20 cellular contexts compared by ENCODE assay signal in genomic region chr11:33706961-33707360, GRCh38. TPM values are rescaled to one million over a fixed set of nuclear protein-coding genes. Genes with fewer than 3 reads are reported as not detected.
DNase-seq lines count a peak whose midpoint lies in the region; ATAC-seq and TF ChIP-seq lines count a peak whose summit lies in the region.
"Had no signal": no experiment of that assay in that cellular context is flagged by ENCODE, and none has a peak within 500 bp of the region (broad histone marks: within the 10 kb centered on the region; RNA-seq: fewer than 3 reads in every experiment).

No MANE protein-coding gene starts in this region.

- TF ChIP-seq CTCF in lower lobe of right lung (IDR thresholded peaks at IDR 0.05) (no peak), BE2C (IDR thresholded peaks at IDR 0.05; ENCODE audit: low read depth, low read length) (no peak), RWPE1 (conservative IDR thresholded peaks at IDR 0.05; ENCODE audit: low read depth) (no peak)

- no peak for TF ChIP-seq POLR2A in erythroblast (IDR thresholded peaks at IDR 0.05; ENCODE audit: low read length)

- no peak for ATAC-seq in lower lobe of right lung

- CTCF ChIA-PET in RWPE1 (lab: Yijun Ruan, JAX): interaction anchor here (0.6 to 0.7 kb wide), 2 partner anchors 65 to 337 kb away, joined by 3 to 4 read pairs; no protein-coding TSS in a partner anchor

- H3K9me3 ChIP-seq in lower lobe of right lung: no peaks in the 10 kb centered on the region
- no peaks in the 10 kb centered on the region for H3K9me3 ChIP-seq in BE2C

- DNase-seq in DMS 273 (lab: John Stamatoyannopoulos, UW; ENCODE audit: unreplicated experiment): peak; percentile 8
- DNase-seq in DMS 273 treated with DMSO at 0.1 percent for 48 hours (lab: John Stamatoyannopoulos, UW): no peak
- DNase-seq in caudate nucleus (lab: John Stamatoyannopoulos, UW): no peak
- DNase-seq in lower lobe of right lung: no peak
- no peak for DNase-seq in BE2C
- no peak for DNase-seq in RWPE1 (ENCODE audit: low spot score)
- DNase-seq in erythroblast (lab: John Stamatoyannopoulos, UW): no peak
- DNase-seq: activated CD4-positive, CD25-positive, alpha-beta regulatory T cell treated with anti-CD3 and anti-CD28 coated beads, Interleukin-2, amount 50 U/mL, for 72 hours; C1 segment of cervical spinal cord; endodermal cell; NCI-H1930; NCI-H524; stimulated activated CD4-positive, alpha-beta T cell treated with anti-CD3 and anti-CD28 coated beads, Interleukin-2, amount 100 ng/mL, for 24 hours; T1000 had no signal

- H3K36me3 ChIP-seq in lower lobe of right lung (peaks cover 59% of the 10 kb centered on the region), BE2C (no peaks in the 10 kb centered on the region)
- H3K36me3 ChIP-seq: neural progenitor cell had no signal

- H3K27me3 ChIP-seq in lower lobe of right lung (ENCODE audit: low read depth) (no peaks in the 10 kb centered on the region), BE2C (no peaks in the 10 kb centered on the region)
- H3K27me3 ChIP-seq: neural progenitor cell had no signal

- H3K27ac ChIP-seq in caudate nucleus (ENCODE audit: low read depth, low read length) (peak overlapping the region; percentile 14), lower lobe of right lung (peak overlapping the region; percentile 49), temporal lobe (ENCODE audit: low read depth, low read length) (peak overlapping the region; percentile 13), RWPE1 (no peak overlapping the region)
- H3K27ac ChIP-seq: 22Rv1, neural progenitor cell had no signal

- no peak overlapping the region for H3K4me3 ChIP-seq in lower lobe of right lung
- no peak overlapping the region for H3K4me3 ChIP-seq in BE2C (ENCODE audit: low read depth, low read length)
- H3K4me3 ChIP-seq: neural progenitor cell had no signal

- peaks cover 77% of the 10 kb centered on the region for H3K4me1 ChIP-seq in lower lobe of right lung
- no peaks in the 10 kb centered on the region for H3K4me1 ChIP-seq in BE2C
- H3K4me1 ChIP-seq: neural progenitor cell had no signal

- intact Hi-C loops in lower lobe of right lung (cut with DNase I): no loop called here

- POLR2A ChIA-PET in RWPE1 (lab: Yijun Ruan, JAX; ENCODE audit: low non-redundant PET): no interaction called here

RNA-seq across cellular contexts. Expression of gene C11orf91, which starts 6.3 kb away (rescaled TPM):
- not detected for total RNA-seq in lower lobe of right lung
- total RNA-seq in temporal lobe: not detected
- not detected for polyA plus RNA-seq in BE2C (2012; ENCODE audit: insufficient read depth, insufficient read length, low read depth)
- total RNA-seq: frontal cortex, mononuclear cell had no signal
- polyA plus RNA-seq: IgD-negative memory B cell had no signal

RNA-seq across cellular contexts. Expression of gene CD59, which starts 29.3 kb away (rescaled TPM):
- total RNA-seq in lower lobe of right lung (816 TPM), temporal lobe (27.8 TPM)
- polyA plus RNA-seq in BE2C (2012; ENCODE audit: insufficient read depth, insufficient read length, low read depth): 7.1 TPM

Comparison
In these comparisons a context has a peak if more than half of its experiments do, and no peak if none do; other contexts are left out.
1. RNA of gene CD59, which starts 29.3 kb away (total RNA-seq): 816 TPM in lower lobe of right lung (single experiment); 27.8 TPM in temporal lobe (single experiment); every median in the first group is over 10 times any median in the second.